ENCODE assay signal across 16 cellular contexts in the genomic region with DNA sequence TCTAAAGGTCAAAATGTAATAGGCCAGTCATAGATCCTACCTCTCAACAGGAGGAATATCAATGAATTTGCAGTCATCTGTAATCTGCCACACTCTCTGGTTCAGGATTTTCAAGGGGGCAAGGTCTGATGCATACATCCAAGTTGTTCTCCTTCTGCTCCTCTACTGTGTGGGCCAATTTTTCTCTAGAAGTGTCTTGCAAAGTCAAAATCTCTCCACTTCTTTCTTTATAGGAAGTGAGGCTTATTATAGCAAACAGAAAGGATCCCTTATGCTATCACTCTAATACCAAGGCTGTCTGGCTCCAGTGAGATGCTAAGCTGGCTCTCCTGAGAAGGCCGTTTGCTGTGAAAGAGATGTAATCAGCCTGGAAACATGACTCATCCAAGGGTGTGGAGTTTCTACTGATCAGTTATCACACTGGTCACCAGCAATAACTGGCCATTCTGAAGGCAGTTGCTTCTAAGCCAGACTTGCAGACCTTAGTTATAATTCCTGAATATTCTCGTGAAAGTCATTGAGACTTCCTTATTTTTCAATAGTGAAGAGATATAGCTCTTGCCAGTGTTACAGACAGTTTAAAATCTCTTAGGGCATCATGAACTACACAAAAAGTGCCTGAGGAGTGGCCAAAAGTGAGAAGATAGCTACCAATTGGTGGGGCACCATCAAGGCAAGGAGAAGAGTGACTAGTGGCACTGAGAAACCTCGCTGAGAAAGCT. TPM values are rescaled to one million over a fixed set of nuclear protein-coding genes. Genes with fewer than 3 reads are reported as not detected.
DNase-seq lines count a peak whose midpoint lies in the region; ATAC-seq, FAIRE-seq and TF ChIP-seq lines count a peak whose summit lies in the region.
"Had no signal": no experiment of that assay in that cellular context is flagged by ENCODE, and none has a peak within 500 bp of the region (broad histone marks: within the 10 kb centered on the region; RNA-seq: fewer than 3 reads in every experiment).

No MANE protein-coding gene starts in this region.

- H3K4me1 ChIP-seq in CD8-positive, alpha-beta memory T cell (ENCODE audit: insufficient read depth, low read length) = peaks cover 4% of the 10 kb centered on the region
- no peaks in the 10 kb centered on the region for H3K4me1 ChIP-seq in mammary epithelial cell (ENCODE audit: insufficient read depth, low read length)
- peaks cover 10% of the 10 kb centered on the region; the same call in 1 of the 2 replicates for H3K4me1 ChIP-seq in HepG2 (ENCODE audit: insufficient read depth, low read length)
- H3K4me1 ChIP-seq: gastrocnemius medialis had no signal

- H3K27me3 ChIP-seq in CD8-positive, alpha-beta memory T cell (ENCODE audit: insufficient read depth, low read length, poor library complexity, severe bottlenecking) = no peaks in the 10 kb centered on the region
- H3K27me3 ChIP-seq in mammary epithelial cell (ENCODE audit: insufficient read depth, low read length) (no peaks in the 10 kb centered on the region), HepG2 (ENCODE audit: control insufficient read depth in 1 of 2, insufficient read depth in 2 of 2, low read length in 2 of 2) (no peaks in the 10 kb centered on the region)
- H3K27me3 ChIP-seq: gastrocnemius medialis, neutrophil had no signal

- peak overlapping the region; percentile 58 for H3K27ac ChIP-seq in CD8-positive, alpha-beta memory T cell (ENCODE audit: low read depth, low read length)
- H3K27ac ChIP-seq in mammary epithelial cell (ENCODE audit: insufficient read depth, low read depth, low read length) (no peak overlapping the region), HepG2 (ENCODE audit: extremely low read length, insufficient read depth, low read length) (no peak overlapping the region)
- H3K27ac ChIP-seq: gastrocnemius medialis, neutrophil had no signal

- H3K9ac ChIP-seq in mammary epithelial cell (ENCODE audit: insufficient read depth, low read length) = no peak overlapping the region
- H3K9ac ChIP-seq in HepG2 (ENCODE audit: insufficient read depth, low read depth, low read length) = no peak overlapping the region

- FAIRE-seq in HepG2 (lab: Jason Lieb, UNC) = no peak
- FAIRE-seq: GM12892 had no signal

- in situ Hi-C loops in mammary epithelial cell (cut with MboI; ENCODE audit: low sequenced_read_pairs in 2 of 2) (no loop called here), HepG2 (cut with HindIII; ENCODE audit: extremely low pct_ligation_motif_present, low pct_unique_long_range_greater_than_20kb) (no loop called here)

- DNase-seq in CD8-positive, alpha-beta memory T cell = no peak
- peak; percentile 70 for DNase-seq in M059J (ENCODE audit: low read depth)
- peak; percentile 72 for DNase-seq in mammary epithelial cell
- DNase-seq in mesenteric fat pad (ENCODE audit: low spot score) = peak; percentile 4
- no peak for DNase-seq in ecto neural progenitor cell (ENCODE audit: low spot score)
- DNase-seq in activated naive CD4-positive, alpha-beta T cell (lab: John Stamatoyannopoulos, UW) = no peak
- no peak for DNase-seq in HepG2 (ENCODE audit: low spot score)
- DNase-seq: activated CD4-positive, CD25-positive, alpha-beta regulatory T cell; COR-L47; gastrocnemius medialis; NCI-H1048 had no signal

- TF ChIP-seq EP300 in HepG2 (IDR thresholded peaks at IDR 0.05; ENCODE audit: low read depth in 2 of 2, low read length in 2 of 2) (no peak), HepG2 (CRISPR knock-in tag; IDR thresholded peaks at IDR 0.05; ENCODE audit: borderline replicate concordance) (no peak)

- POLR2A ChIA-PET in CD8-positive, alpha-beta memory T cell (lab: Charles Lee) = no interaction called here
- POLR2A ChIA-PET in HepG2 (lab: Yijun Ruan, JAX) = no interaction called here

- H2AFZ ChIP-seq in mammary epithelial cell (ENCODE audit: low read depth, low read length) (no peak overlapping the region), HepG2 (ENCODE audit: low read length) (no peak overlapping the region)

- no peak overlapping the region for H3K4me3 Mint-ChIP-seq in CD8-positive, alpha-beta memory T cell
- H3K4me3 Mint-ChIP-seq in stimulated activated memory B cell treated with anti-CD40 and anti-IgM and Interleukin-4, amounts not matched to agents 10 μg/mL and 1 μg/mL and 100 μg/mL, for 72 hours = no peak overlapping the region
- H3K4me3 Mint-ChIP-seq: activated T-helper 1 cell treated with anti-CD3 and anti-CD28 coated beads, Interleukin-12 subunit alpha, Interleukin-12 subunit beta, Interleukin-2, Interleukin-4 antibody, amounts not matched to agents 30 ng/mL and 10 ng/mL and 1 ng/mL, durations not matched to agents 14 hours and 24 hours and 36 hours; stimulated activated effector memory CD8-positive, alpha-beta T cell treated with anti-CD3 and anti-CD28 coated beads, Interleukin-12 subunit alpha, Interleukin-12 subunit beta, amount 100 ng/mL, for 72 hours had no signal

- H4K20me1 ChIP-seq in mammary epithelial cell (ENCODE audit: insufficient read depth, low read length) (no peaks in the 10 kb centered on the region), HepG2 (ENCODE audit: insufficient read depth, low read length) (no peaks in the 10 kb centered on the region)

- no peaks in the 10 kb centered on the region for H3K4me1 Mint-ChIP-seq in CD8-positive, alpha-beta memory T cell
- H3K4me1 Mint-ChIP-seq in stimulated activated memory B cell treated with anti-CD40 and anti-IgM and Interleukin-4, amounts not matched to agents 10 μg/mL and 1 μg/mL and 100 μg/mL, for 72 hours = peaks cover 12% of the 10 kb centered on the region
- H3K4me1 Mint-ChIP-seq: stimulated activated effector memory CD8-positive, alpha-beta T cell treated with anti-CD3 and anti-CD28 coated beads, Interleukin-12 subunit alpha, Interleukin-12 subunit beta, amount 100 ng/mL, for 72 hours had no signal

- TF ChIP-seq POLR2A in HepG2 (IDR thresholded peaks at IDR 0.05; ENCODE audit: insufficient read depth in 1 of 2, low read depth in 2 of 2, low read length in 2 of 2) = no peak

- H3K36me3 Mint-ChIP-seq in CD8-positive, alpha-beta memory T cell = peaks cover 0 to 9% (median 4%) of the 10 kb centered on the region in 3 donors
- peaks cover 2% of the 10 kb centered on the region for H3K36me3 Mint-ChIP-seq in stimulated activated memory B cell treated with anti-CD40 and anti-IgM and Interleukin-4, amounts not matched to agents 10 μg/mL and 1 μg/mL and 100 μg/mL, for 72 hours
- H3K36me3 Mint-ChIP-seq: stimulated activated effector memory CD8-positive, alpha-beta T cell treated with anti-CD3 and anti-CD28 coated beads, Interleukin-12 subunit alpha, Interleukin-12 subunit beta, amount 100 ng/mL, for 72 hours had no signal

- H3K9me3 ChIP-seq in CD8-positive, alpha-beta memory T cell (ENCODE audit: low read length) = no peaks in the 10 kb centered on the region
- H3K9me3 ChIP-seq in mammary epithelial cell (replicated peaks; ENCODE audit: insufficient read depth, low read length) = no peaks in the 10 kb centered on the region
- H3K9me3 ChIP-seq in HepG2 (ENCODE audit: low read length) = peaks cover 20% of the 10 kb centered on the region
- H3K9me3 ChIP-seq: gastrocnemius medialis, neutrophil had no signal

- H3K36me3 ChIP-seq in CD8-positive, alpha-beta memory T cell (ENCODE audit: insufficient read depth, low read length) = no peaks in the 10 kb centered on the region
- no peaks in the 10 kb centered on the region for H3K36me3 ChIP-seq in mammary epithelial cell (ENCODE audit: insufficient read depth, low read length)
- H3K36me3 ChIP-seq in HepG2 (replicated peaks in 1 of 2; ENCODE audit: control insufficient read depth in 1 of 2, insufficient read depth in 2 of 2, low read length in 2 of 2) = no peaks in the 10 kb centered on the region
- H3K36me3 ChIP-seq: gastrocnemius medialis, neutrophil had no signal

- H3K4me2 ChIP-seq in mammary epithelial cell (ENCODE audit: insufficient read depth, low read depth, low read length) (no peak overlapping the region), HepG2 (ENCODE audit: low read depth, low read length) (no peak overlapping the region)

- H3K27me3 Mint-ChIP-seq in CD8-positive, alpha-beta memory T cell = no peaks in the 10 kb centered on the region
- H3K27me3 Mint-ChIP-seq in stimulated activated memory B cell treated with anti-CD40 and anti-IgM and Interleukin-4, amounts not matched to agents 10 μg/mL and 1 μg/mL and 100 μg/mL, for 72 hours = peaks cover 2% of the 10 kb centered on the region

- H3K79me2 ChIP-seq in mammary epithelial cell (ENCODE audit: insufficient read depth, low read length) (no peaks in the 10 kb centered on the region), HepG2 (ENCODE audit: insufficient read depth, low read length) (no peaks in the 10 kb centered on the region)

- peaks cover 8 to 16% (median 14%) of the 10 kb centered on the region in 5 donors for H3K9me3 Mint-ChIP-seq in CD8-positive, alpha-beta memory T cell
- H3K9me3 Mint-ChIP-seq in stimulated activated memory B cell treated with anti-CD40 and anti-IgM and Interleukin-4, amounts not matched to agents 10 μg/mL and 1 μg/mL and 100 μg/mL, for 72 hours = peaks cover 4% of the 10 kb centered on the region

- CTCF ChIA-PET in CD8-positive, alpha-beta memory T cell (lab: Charles Lee) = no interaction called here
- CTCF ChIA-PET in mammary epithelial cell (lab: Charles Lee; ENCODE audit: low non-redundant PET) = no interaction called here
- CTCF ChIA-PET in HepG2 (lab: Yijun Ruan, JAX; ENCODE audit: low intra/inter-chr PET ratio, low total read pairs) = no interaction called here

- H3K27ac Mint-ChIP-seq in CD8-positive, alpha-beta memory T cell = no peak overlapping the region
- no peak overlapping the region for H3K27ac Mint-ChIP-seq in stimulated activated memory B cell treated with anti-CD40 and anti-IgM and Interleukin-4, amounts not matched to agents 10 μg/mL and 1 μg/mL and 100 μg/mL, for 72 hours
- H3K27ac Mint-ChIP-seq: activated T-helper 1 cell treated with anti-CD3 and anti-CD28 coated beads, Interleukin-12 subunit alpha, Interleukin-12 subunit beta, Interleukin-2, Interleukin-4 antibody, amounts not matched to agents 30 ng/mL and 10 ng/mL and 1 ng/mL, durations not matched to agents 14 hours and 24 hours and 36 hours; stimulated activated effector memory CD8-positive, alpha-beta T cell treated with anti-CD3 and anti-CD28 coated beads, Interleukin-12 subunit alpha, Interleukin-12 subunit beta, amount 100 ng/mL, for 72 hours had no signal

- no peak for ATAC-seq in HepG2
- ATAC-seq in stimulated activated memory B cell treated with anti-CD40 and anti-IgM and Interleukin-4, amounts not matched to agents 10 μg/mL and 1 μg/mL and 100 μg/mL, for 72 hours = no peak
- ATAC-seq: stimulated activated effector memory CD8-positive, alpha-beta T cell treated with anti-CD3 and anti-CD28 coated beads, Interleukin-12 subunit alpha, Interleukin-12 subunit beta, amount 100 ng/mL, for 72 hours had no signal

- intact Hi-C loops in mammary epithelial cell (cut with micrococcal nuclease) (no loop called here), HepG2 (cut with micrococcal nuclease; ENCODE audit: unreplicated experiment) (no loop called here)

- dilution Hi-C loops in mammary epithelial cell (cut with HindIII; ENCODE audit: low sequenced_read_pairs) = no loop called here

- BruUV-seq in mammary epithelial cell (replicated peaks; lab: Mats Ljungman, UMichigan) (no TSS peak), HepG2 (replicated peaks; lab: Mats Ljungman, UMichigan) (no TSS peak)

- no peak for TF ChIP-seq RAD21 in HepG2 (CRISPR knock-in tag; IDR thresholded peaks at IDR 0.05)

- H3K4me3 ChIP-seq in CD8-positive, alpha-beta memory T cell (ENCODE audit: low read length) = no peak overlapping the region
- no peak overlapping the region for H3K4me3 ChIP-seq in mammary epithelial cell (replicated peaks in 1 of 3; ENCODE audit: insufficient read depth in 1 of 3, low read depth in 2 of 3, low read length in 3 of 3)
- no peak overlapping the region for H3K4me3 ChIP-seq in HepG2 (replicated peaks in 1 of 3; ENCODE audit: insufficient read depth in 1 of 3, low read depth in 2 of 3, low read length in 3 of 3)
- H3K4me3 ChIP-seq: gastrocnemius medialis had no signal

- no peak for TF ChIP-seq CTCF in mammary epithelial cell (conservative IDR thresholded peaks at IDR 0.05 in 1 of 2, IDR thresholded peaks at IDR 0.05 in 1 of 2; ENCODE audit: extremely low read depth in 1 of 2, insufficient read depth in 1 of 2, low read depth in 1 of 2, low read length in 2 of 2)
- no peak for TF ChIP-seq CTCF in HepG2 (CRISPR knock-in tag; IDR thresholded peaks at IDR 0.05)

- WGBS in mammary epithelial cell (ENCODE audit: low coverage, missing lambda C conversion rate) = 81% methylated on average over 3 of the region's 3 CpGs
- WGBS in HepG2 (ENCODE audit: low lambda C conversion rate) = 4% methylated on average over 3 of the region's 3 CpGs

RNA-seq across cellular contexts. Expression of gene LRGUK, which starts 43.2 kb away (rescaled TPM):
- under 1 TPM; 0.18 to 0.31 TPM for total RNA-seq in CD8-positive, alpha-beta memory T cell
- polyA plus RNA-seq in CD8-positive, alpha-beta memory T cell = not detected
- not detected in 2 replicates for total RNA-seq in M059J (2014; rRNA removed; shearing (Covaris generic))
- total RNA-seq in mammary epithelial cell (under 1 TPM; 0.17 to 0.21 TPM), mesenteric fat pad (0.87 TPM), HepG2 (2016; rRNA removed; fragmentation: Illumina TruSeq; extraction: Trizol) (0.18 TPM in 1 of 2 replicates, not detected in the other)
- polyA plus RNA-seq in mammary epithelial cell (0.05 TPM), HepG2 (2011; rRNA removed) (0.13 and 0.20 TPM in 2 replicates)
- polyA minus RNA-seq in mammary epithelial cell = not detected
- total RNA-seq in HepG2 (2016; cell fraction: cytosol; rRNA removed; fragmentation: Illumina TruSeq; extraction: Trizol; ENCODE audit: low read depth) = 0.30 and 0.44 TPM in 2 replicates
- total RNA-seq in HepG2 (2016; cell fraction: insoluble cytoplasmic fraction; rRNA removed; fragmentation: Illumina TruSeq; extraction: Trizol) = 0.04 and 0.15 TPM in 2 replicates
- total RNA-seq in HepG2 (2016; cell fraction: membrane; rRNA removed; fragmentation: Illumina TruSeq; extraction: Trizol) = 0.07 and 0.15 TPM in 2 replicates
- total RNA-seq in HepG2 (2016; cell fraction: nucleus; rRNA removed; fragmentation: Illumina TruSeq; extraction: Trizol) = 0.22 and 1.1 TPM in 2 replicates
- 0.01 and 0.05 TPM in 2 replicates for polyA plus RNA-seq in HepG2 (2011; cell fraction: cytosol; rRNA removed)
- 0.40 and 0.42 TPM in 2 replicates for polyA plus RNA-seq in HepG2 (2011; cell fraction: nucleus; rRNA removed)
- polyA plus RNA-seq in HepG2 (2012) = 0.11 TPM in 1 of 2 replicates, not detected in the other
- not detected in 2 replicates for polyA plus RNA-seq in HepG2 (2016; cell fraction: cytosol; fragmentation: Illumina TruSeq; extraction: Trizol; ENCODE audit: low read depth)
- not detected in 2 replicates for polyA plus RNA-seq in HepG2 (2016; cell fraction: insoluble cytoplasmic fraction; fragmentation: Illumina TruSeq; extraction: Trizol; ENCODE audit: low read depth)
- polyA plus RNA-seq in HepG2 (2016; cell fraction: membrane; fragmentation: Illumina TruSeq; extraction: Trizol; ENCODE audit: low read depth) = not detected in 2 replicates
- 0.38 and 0.39 TPM in 2 replicates for polyA plus RNA-seq in HepG2 (2016; cell fraction: nucleus; fragmentation: Illumina TruSeq; extraction: Trizol; ENCODE audit: insufficient read depth, low read depth)
- 0.04 and 1.3 TPM in 2 replicates for polyA minus RNA-seq in HepG2 (2011; rRNA and poly(A)+ RNA removed; ENCODE audit: low replicate concordance)
- not detected in 2 replicates for polyA minus RNA-seq in HepG2 (2011; cell fraction: cytosol; rRNA and poly(A)+ RNA removed)
- 0.62 and 1.4 TPM in 2 replicates for polyA minus RNA-seq in HepG2 (2011; cell fraction: nucleus; rRNA and poly(A)+ RNA removed)

Comparison
In these comparisons a context has a peak if more than half of its experiments do, and no peak if none do; other contexts are left out.
1. DNase-seq: peak in M059J (single experiment), mammary epithelial cell (single experiment) and mesenteric fat pad (single experiment); none in CD8-positive, alpha-beta memory T cell (0 of 5), ecto neural progenitor cell (single experiment), activated naive CD4-positive, alpha-beta T cell (0 of 4) and HepG2 (single experiment).